Comparison of ENCODE assay signal across 16 cellular contexts in genomic region chr10:78295242-78295641, GRCh38.
A peak's percentile ranks its signal among the peaks of the same experiment; 100 is the strongest.
DNase-seq lines count a peak whose midpoint lies in the region; ATAC-seq, FAIRE-seq and TF ChIP-seq lines count a peak whose summit lies in the region.
"Had no signal": no experiment of that assay in that cellular context is flagged by ENCODE, and none has a peak within 500 bp of the region (broad histone marks: within the 10 kb centered on the region; RNA-seq: fewer than 3 reads in every experiment).

No MANE protein-coding gene starts in this region.

- 84% methylated on average over 7 of the region's 7 CpGs; no CpG with 5 or more reads in 1 of the 2 experiments for WGBS in H1 (ENCODE audit: extremely low coverage in 1 of 2, insufficient coverage in 1 of 2, insufficient read length in 1 of 2, insufficient replicate concordance in 2 of 2, low coverage in 1 of 2, low lambda C conversion rate in 2 of 2, missing lambda C conversion rate in 1 of 2), 2 experiments
- WGBS in smooth muscle cell (ENCODE audit: low lambda C conversion rate) = 84% methylated on average over 7 of the region's 7 CpGs

- no peak overlapping the region for H3K18ac ChIP-seq in H1 (ENCODE audit: extremely low read depth, low read length)

- POLR2A ChIA-PET in PC-3 (lab: Charles Lee; ENCODE audit: unreplicated experiment) (no interaction called here), H1 (lab: Charles Lee; ENCODE audit: partially characterized antibody) (no interaction called here)

- H3K27me3 Mint-ChIP-seq in nephron (ENCODE audit: low read depth) = peaks cover 14% of the 10 kb centered on the region

- H3K27ac Mint-ChIP-seq in nephron = peak overlapping the region; percentile 45 to 86 (median 62)
- H3K27ac Mint-ChIP-seq: CD14-positive monocyte had no signal

- TF ChIP-seq EP300 in H1 (IDR thresholded peaks at IDR 0.05; ENCODE audit: borderline replicate concordance in 1 of 2, low read depth in 2 of 2, low read length in 2 of 2) = no peak

- no peak overlapping the region for H2BK5ac ChIP-seq in H1 (ENCODE audit: low read depth, low read length)

- H2AFZ ChIP-seq in PC-3 (ENCODE audit: low read length) (peak overlapping the region; percentile 12; the same call in 1 of the 2 replicates), H1 (ENCODE audit: low read length) (peak overlapping the region; percentile 65; the same call in 1 of the 2 replicates), smooth muscle cell (ENCODE audit: low read depth) (peak overlapping the region; percentile 34)

- no peak for TF ChIP-seq POLR2A in H1 (IDR thresholded peaks at IDR 0.05; ENCODE audit: control extremely low read depth in 1 of 2, low read depth in 2 of 2, low read length in 2 of 2)

- H3K4me3 ChIP-seq in PC-3 (ENCODE audit: low read length) = no peak overlapping the region
- no peak overlapping the region for H3K4me3 ChIP-seq in H1 (ENCODE audit: extremely low read depth in 1 of 4, insufficient read depth in 2 of 4, low read depth in 3 of 4, low read length in 4 of 4)
- H3K4me3 ChIP-seq in smooth muscle cell = no peak overlapping the region
- no peak overlapping the region for H3K4me3 ChIP-seq in lower lobe of right lung
- H3K4me3 ChIP-seq: HAP-1 had no signal

- intact Hi-C loops in PC-3 (cut with micrococcal nuclease) = no loop called here
- intact Hi-C loops in lower lobe of right lung (cut with DNase I) = no loop called here

- H3K9me3 ChIP-seq in PC-3 (ENCODE audit: low read length) (no peaks in the 10 kb centered on the region), H1 (ENCODE audit: insufficient read depth in 2 of 2, low read depth in 1 of 2, low read length in 1 of 2) (no peaks in the 10 kb centered on the region; a peak in 1 of 4 replicates), smooth muscle cell (replicated peaks; ENCODE audit: low read depth) (no peaks in the 10 kb centered on the region), lower lobe of right lung (no peaks in the 10 kb centered on the region)
- H3K9me3 ChIP-seq: HAP-1 had no signal

- H2BK12ac ChIP-seq in H1 (ENCODE audit: low read depth, low read length) = no peak overlapping the region

- peak overlapping the region; percentile 73; the same call in 1 of the 2 replicates for H4K8ac ChIP-seq in H1 (ENCODE audit: extremely low read depth, insufficient read depth, low read length)

- H3K4me1 ChIP-seq in PC-3 (ENCODE audit: insufficient read depth, low read length) (no peaks in the 10 kb centered on the region), H1 (replicated peaks in 1 of 4; ENCODE audit: control insufficient read depth in 3 of 4, insufficient read depth in 4 of 4, low read length in 3 of 4) (peaks cover 3 to 12% (median 7%) of the 10 kb centered on the region in 4 experiments; a peak in 5 of 7 replicates), smooth muscle cell (ENCODE audit: low read depth) (peaks cover 33% of the 10 kb centered on the region), lower lobe of right lung (no peaks in the 10 kb centered on the region)
- H3K4me1 ChIP-seq: HAP-1 had no signal

- no peaks in the 10 kb centered on the region for H3K36me3 ChIP-seq in PC-3 (ENCODE audit: low read depth, low read length)
- H3K36me3 ChIP-seq in H1 (ENCODE audit: control insufficient read depth in 2 of 4, insufficient read depth in 4 of 4, low read length in 3 of 4) = no peaks in the 10 kb centered on the region
- H3K36me3 ChIP-seq in smooth muscle cell (ENCODE audit: low read depth) = no peaks in the 10 kb centered on the region
- H3K36me3 ChIP-seq in lower lobe of right lung = no peaks in the 10 kb centered on the region
- H3K36me3 ChIP-seq: HAP-1 had no signal

- no peak overlapping the region for H3K4ac ChIP-seq in H1 (replicated peaks; ENCODE audit: insufficient read length, low read depth, low read length)

- no peak overlapping the region for H2BK15ac ChIP-seq in H1 (ENCODE audit: low read length)

- no peak for FAIRE-seq in H1 (lab: Jason Lieb, UNC)

- TF ChIP-seq CTCF in PC-3 (conservative IDR thresholded peaks at IDR 0.05; ENCODE audit: low read depth, low read length) = no peak
- TF ChIP-seq CTCF in H1 (IDR thresholded peaks at IDR 0.05; ENCODE audit: control extremely low read depth in 1 of 3, insufficient read depth in 1 of 3, low read depth in 1 of 3, low read length in 3 of 3) = no peak
- no peak for TF ChIP-seq CTCF in nephron (IDR thresholded peaks at IDR 0.05; ENCODE audit: unreplicated experiment in 3 of 3)
- no peak for TF ChIP-seq CTCF in smooth muscle cell (IDR thresholded peaks at IDR 0.05; ENCODE audit: borderline replicate concordance, insufficient read depth, poor library complexity, severe bottlenecking)
- TF ChIP-seq CTCF in lower lobe of right lung (IDR thresholded peaks at IDR 0.05) = no peak

- DNase-seq in PC-3 (no peak), H1 (ENCODE audit: low read depth in 1 of 2, low spot score in 2 of 2) (no peak), smooth muscle cell (lab: John Stamatoyannopoulos, UW; ENCODE audit: unreplicated experiment) (no peak), lower lobe of right lung (no peak), DMS53 treated with DMSO at 0.1 percent for 48 hours (lab: John Stamatoyannopoulos, UW; ENCODE audit: unreplicated experiment) (no peak), hippocampal formation (lab: John Stamatoyannopoulos, UW) (no peak)
- DNase-seq: DMS 273 treated with DMSO at 0.1 percent for 48 hours, NCI-H1048, NCI-H1436 treated with DMSO at 0.1 percent for 48 hours, NCI-H2029 treated with DMSO at 0.1 percent for 48 hours, NCI-H2171 treated with DMSO at 0.1 percent for 48 hours, NCI-H510A, NCI-H774 had no signal

- no peaks in the 10 kb centered on the region for H3F3A ChIP-seq in PC-3 (ENCODE audit: low read length, unreplicated experiment)
- H3F3A ChIP-seq in smooth muscle cell (ENCODE audit: low read depth) = peaks cover 10% of the 10 kb centered on the region

- H3K23me2 ChIP-seq in H1 (ENCODE audit: low read depth, low read length) = no peaks in the 10 kb centered on the region; the same call in 1 of the 2 replicates

- H3K4me1 Mint-ChIP-seq in nephron = peaks cover 54% of the 10 kb centered on the region

- H2BK20ac ChIP-seq in H1 (ENCODE audit: low read length) = no peak overlapping the region

- no peak overlapping the region for H3K27ac ChIP-seq in PC-3 (ENCODE audit: low read length)
- H3K27ac ChIP-seq in H1 (ENCODE audit: low read depth, low read length) = no peak overlapping the region
- no peak overlapping the region for H3K27ac ChIP-seq in smooth muscle cell (ENCODE audit: low read depth)
- no peak overlapping the region for H3K27ac ChIP-seq in lower lobe of right lung

- peaks cover 3% of the 10 kb centered on the region for H3K36me3 Mint-ChIP-seq in nephron (ENCODE audit: low read depth)
- H3K36me3 Mint-ChIP-seq: CD14-positive monocyte had no signal

- no peaks in the 10 kb centered on the region for H3K79me1 ChIP-seq in H1 (ENCODE audit: low read depth, low read length)

- no peaks in the 10 kb centered on the region for H3K9me2 ChIP-seq in PC-3 (replicated peaks; ENCODE audit: low read length)

- no peak for TF ChIP-seq RAD21 in H1 (IDR thresholded peaks at IDR 0.05 in 1 of 2, conservative IDR thresholded peaks at IDR 0.05 in 1 of 2; ENCODE audit: low read depth in 2 of 2, low read length in 2 of 2)

- H3K4me2 ChIP-seq in PC-3 (ENCODE audit: low read length) (no peak overlapping the region), H1 (ENCODE audit: insufficient read depth in 1 of 2, low read depth in 2 of 2, low read length in 2 of 2) (no peak overlapping the region), smooth muscle cell (no peak overlapping the region)

- H3K4me3 Mint-ChIP-seq in nephron = no peak overlapping the region
- H3K4me3 Mint-ChIP-seq: CD14-positive monocyte had no signal

- ATAC-seq in PC-3 (no peak), lower lobe of right lung (no peak)

- BruUV-seq in PC-3 (replicated peaks; lab: Mats Ljungman, UMichigan) = no TSS peak

- H3K14ac ChIP-seq in H1 (ENCODE audit: insufficient read length) = no peak overlapping the region

- H4K91ac ChIP-seq in H1 (replicated peaks; ENCODE audit: insufficient read length, low read length) = no peak overlapping the region

- H3K27me3 ChIP-seq in PC-3 (ENCODE audit: low read length) = peaks cover 31% of the 10 kb centered on the region
- no peaks in the 10 kb centered on the region for H3K27me3 ChIP-seq in H1 (replicated peaks in 1 of 4; ENCODE audit: control insufficient read depth in 3 of 4, extremely low read depth in 1 of 4, insufficient read depth in 3 of 4, low read length in 3 of 4)
- H3K27me3 ChIP-seq in smooth muscle cell (ENCODE audit: low read depth) = no peaks in the 10 kb centered on the region
- H3K27me3 ChIP-seq in lower lobe of right lung (ENCODE audit: low read depth) = no peaks in the 10 kb centered on the region

- H3K9me3 Mint-ChIP-seq in nephron = peaks cover 3% of the 10 kb centered on the region

- H3K79me2 ChIP-seq in PC-3 (ENCODE audit: low read length) (no peaks in the 10 kb centered on the region), H1 (ENCODE audit: control insufficient read depth in 1 of 2, insufficient read depth in 2 of 2, low read length in 2 of 2) (no peaks in the 10 kb centered on the region), smooth muscle cell (ENCODE audit: low read depth) (no peaks in the 10 kb centered on the region)

- no peak overlapping the region for H3K56ac ChIP-seq in H1 (replicated peaks; ENCODE audit: insufficient read length, low read depth, low read length)

- no peak overlapping the region for H2AK5ac ChIP-seq in H1 (ENCODE audit: low read depth, low read length)

- H4K20me1 ChIP-seq in PC-3 (ENCODE audit: low read length) (no peaks in the 10 kb centered on the region), H1 (replicated peaks in 1 of 2; ENCODE audit: control insufficient read depth in 1 of 2, insufficient read depth in 2 of 2, low read length in 2 of 2) (peaks cover 0 to 1% of the 10 kb centered on the region in 2 experiments), smooth muscle cell (ENCODE audit: low read depth) (no peaks in the 10 kb centered on the region)

- CTCF ChIA-PET in PC-3 (lab: Charles Lee) (no interaction called here), H1 (lab: Charles Lee; ENCODE audit: partially characterized antibody) (interaction anchor here (0.9 to 2.2 kb wide), 4 partner anchors 9 to 63 kb away, joined by 4 to 9 read pairs (median 6); no protein-coding TSS in a partner anchor)

- H4K5ac ChIP-seq in H1 (ENCODE audit: insufficient read length, low read depth, low read length) = no peak overlapping the region

- H2BK120ac ChIP-seq in H1 (replicated peaks; ENCODE audit: low read depth, low read length) = no peak overlapping the region

- H3K9ac ChIP-seq in PC-3 (ENCODE audit: low read length) (no peak overlapping the region), H1 (replicated peaks in 1 of 4; ENCODE audit: extremely low read depth in 1 of 4, low read depth in 3 of 4, low read length in 3 of 4) (no peak overlapping the region), smooth muscle cell (ENCODE audit: low read depth) (no peak overlapping the region)

- no peak overlapping the region for H3K23ac ChIP-seq in H1 (ENCODE audit: insufficient read length)

TF ChIP-seq in H1, 55 proteins besides CTCF, POLR2A, EP300 and RAD21:
- no peak for TF ChIP-seq PHF8 (conservative IDR thresholded peaks at IDR 0.05; ENCODE audit: low read depth, low read length)
- TF ChIP-seq CHD1 (IDR thresholded peaks at IDR 0.05; ENCODE audit: low read depth, low read length) = no peak
- TF ChIP-seq TEAD4 (IDR thresholded peaks at IDR 0.05; ENCODE audit: low read depth, low read length) = no peak
- TF ChIP-seq CBX8 (IDR thresholded peaks at IDR 0.05; ENCODE audit: borderline replicate concordance, low read depth, low read length) = no peak
TF ChIP-seq in H1: peak in this region for 0.

Comparison
In these comparisons a context has a peak if more than half of its experiments do, and no peak if none do; other contexts are left out.
1. H2AFZ ChIP-seq: peak in every context shown above with its lines; median percentile 65 in H1; 34 in smooth muscle cell; 12 in PC-3.